Comparison of ENCODE assay signal across 15 cellular contexts in the genomic region with DNA sequence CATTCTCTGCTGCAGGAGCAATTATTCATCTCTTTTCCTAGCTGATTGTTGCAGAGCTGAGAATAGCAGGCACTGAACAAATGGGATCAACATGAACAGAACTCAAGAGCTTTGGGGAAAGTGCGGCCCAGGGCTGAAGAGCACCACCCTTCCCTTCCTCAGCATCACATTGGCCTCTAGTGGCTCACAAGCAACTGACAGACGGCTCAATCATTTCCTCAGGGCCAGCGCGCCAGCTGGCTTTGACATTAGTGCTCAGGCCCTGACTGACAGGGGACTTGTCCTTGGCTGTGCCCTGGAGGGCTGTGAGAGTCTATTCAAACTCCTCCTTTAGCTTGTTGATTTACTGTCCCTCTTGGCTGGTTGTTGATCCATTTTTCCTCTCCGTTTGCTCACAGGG.
A peak's percentile ranks its signal among the peaks of the same experiment; 100 is the strongest.
DNase-seq lines count a peak whose midpoint lies in the region; ATAC-seq, FAIRE-seq and TF ChIP-seq lines count a peak whose summit lies in the region.
"Had no signal": no experiment of that assay in that cellular context is flagged by ENCODE, and none has a peak within 500 bp of the region (broad histone marks: within the 10 kb centered on the region; RNA-seq: fewer than 3 reads in every experiment).

No MANE protein-coding gene starts in this region.

- H3K27ac ChIP-seq in heart right ventricle, result peak overlapping the region in 5 of 10 donors; percentile 8 to 49 (median 26)
- peak overlapping the region in 1 of 4 donors; percentile 35 for H3K27ac ChIP-seq in pancreas
- H3K27ac ChIP-seq in vagina, result no peak overlapping the region

- peaks cover 0 to 19% (median 2%) of the 10 kb centered on the region in 11 donors for H3K9me3 ChIP-seq in heart right ventricle
- H3K9me3 ChIP-seq in pancreas, result no peaks in the 10 kb centered on the region
- no peaks in the 10 kb centered on the region for H3K9me3 ChIP-seq in vagina

- TF ChIP-seq POLR2A in vagina (IDR thresholded peaks at IDR 0.05), result no peak

- H3K27me3 ChIP-seq in heart right ventricle, result no peaks in the 10 kb centered on the region
- H3K27me3 ChIP-seq in pancreas, result no peaks in the 10 kb centered on the region
- H3K27me3 ChIP-seq in vagina, result no peaks in the 10 kb centered on the region

- POLR2A ChIA-PET in HEK293T (lab: Yijun Ruan, JAX), result no interaction called here
- POLR2A ChIA-PET in MCF 10A (lab: Yijun Ruan, JAX), result interaction anchor here (1.1 to 2.6 kb wide), 3 partner anchors 8 to 14 kb away, joined by 3 to 5 read pairs (median 5); no protein-coding TSS in a partner anchor

- ATAC-seq in heart right ventricle (peak; percentile 97 to 99 (median 99)), pancreas (peak; percentile 58 to 91 (median 74)), GM21447 (IDR thresholded peaks at IDR 0.05; ENCODE audit: unreplicated experiment) (no peak)
- ATAC-seq in activated naive CD4-positive, alpha-beta T cell treated with anti-CD3 and anti-CD28 coated beads, Interleukin-2, amount 50 U/mL, for 72 hours, result no peak
- ATAC-seq: activated T-helper 17 cell treated with anti-CD3 and anti-CD28 coated beads, Interleukin-2, amount 50 U/mL, for 72 hours; esophagus mucosa; HCT116; stimulated activated memory B cell treated with anti-CD40 and anti-IgM and Interleukin-4, amounts not matched to agents 10 μg/mL and 1 μg/mL and 100 μg/mL, for 72 hours had no signal

- H3K4me3 ChIP-seq in heart right ventricle (no peak overlapping the region), pancreas (no peak overlapping the region), vagina (no peak overlapping the region)

- no peaks in the 10 kb centered on the region for H3K27me3 Mint-ChIP-seq in MCF 10A (ENCODE audit: insufficient read depth, unreplicated experiment)
- H3K27me3 Mint-ChIP-seq: stimulated activated memory B cell treated with anti-CD40 and anti-IgM and Interleukin-4, amounts not matched to agents 10 μg/mL and 1 μg/mL and 100 μg/mL, for 72 hours had no signal

- H3K27ac Mint-ChIP-seq in MCF 10A (ENCODE audit: low read depth, unreplicated experiment), result no peak overlapping the region
- H3K27ac Mint-ChIP-seq in activated naive CD4-positive, alpha-beta T cell treated with anti-CD3 and anti-CD28 coated beads, Interleukin-2, amount 50 U/mL, for 72 hours, result no peak overlapping the region
- H3K27ac Mint-ChIP-seq: activated T-helper 17 cell treated with anti-CD3 and anti-CD28 coated beads, Interleukin-2, amount 50 U/mL, for 72 hours; CD8-positive, alpha-beta memory T cell had no signal

- DNase-seq in HEK293T (ENCODE audit: extremely low spot score) (peak; percentile 21), SK-MEL-5 (ENCODE audit: low read depth, low spot score) (peak; percentile 52), heart right ventricle (peak; percentile 79 to 82), pancreas (peak in 5 of 6 donors; percentile 13 to 66 (median 33)), MCF 10A (ENCODE audit: unreplicated experiment) (no peak), vagina (ENCODE audit: extremely low spot score in 2 of 2) (no peak)
- no peak for DNase-seq in activated naive CD4-positive, alpha-beta T cell treated with anti-CD3 and anti-CD28 coated beads, Interleukin-2, amount 50 U/mL, for 72 hours (ENCODE audit: low spot score in 2 of 2)
- DNase-seq: CD8-positive, alpha-beta memory T cell; nucleus accumbens had no signal

- no TSS peak for BruUV-seq in MCF 10A (replicated peaks; lab: Mats Ljungman, UMichigan)

- CTCF ChIA-PET in HEK293T (lab: Yijun Ruan, JAX) (interaction anchor here (0.7 to 1.2 kb wide), 2 partner anchors 349 to 371 kb away, joined by 3 to 4 read pairs; no protein-coding TSS in a partner anchor), MCF 10A (lab: Yijun Ruan, JAX) (interaction anchor here (0.6 to 1.5 kb wide), 6 partner anchors 14 to 266 kb away, joined by 3 to 4 read pairs (median 3); no protein-coding TSS in a partner anchor)

- peaks cover 4 to 15% (median 11%) of the 10 kb centered on the region in 9 donors for H3K4me1 ChIP-seq in heart right ventricle
- H3K4me1 ChIP-seq in pancreas, result peaks cover 0 to 13% (median 9%) of the 10 kb centered on the region in 3 donors
- H3K4me1 ChIP-seq in vagina, result no peaks in the 10 kb centered on the region

- in situ Hi-C loops in SK-MEL-5 (cut with HindIII; ENCODE audit: low pct_unique_long_range_greater_than_20kb, low sequenced_read_pairs), result no loop called here

- no peak for FAIRE-seq in pancreas (lab: Jason Lieb, UNC)
- FAIRE-seq: bronchial epithelial cell had no signal

- intact Hi-C loops in heart right ventricle (cut with DNase I) (loop anchor here in 6 of 10 donors (2.0 to 10.0 kb wide), 4 partner anchors 260 to 300 kb away; a partner anchor contains a TSS), pancreas (cut with DNase I) (no loop called here), MCF 10A (cut with micrococcal nuclease) (no loop called here), vagina (cut with DNase I) (no loop called here)

- no peak overlapping the region for H3K4me3 Mint-ChIP-seq in MCF 10A (ENCODE audit: unreplicated experiment)
- H3K4me3 Mint-ChIP-seq: activated T-helper 17 cell treated with anti-CD3 and anti-CD28 coated beads, Interleukin-2, amount 50 U/mL, for 72 hours; CD8-positive, alpha-beta memory T cell; stimulated activated memory B cell treated with anti-CD40 and anti-IgM and Interleukin-4, amounts not matched to agents 10 μg/mL and 1 μg/mL and 100 μg/mL, for 72 hours had no signal

- H3K9me3 Mint-ChIP-seq in MCF 10A (ENCODE audit: unreplicated experiment), result no peaks in the 10 kb centered on the region
- H3K9me3 Mint-ChIP-seq in activated naive CD4-positive, alpha-beta T cell treated with anti-CD3 and anti-CD28 coated beads, Interleukin-2, amount 50 U/mL, for 72 hours, result peaks cover 7 to 8% of the 10 kb centered on the region in 2 donors

- no peaks in the 10 kb centered on the region for H3K36me3 Mint-ChIP-seq in MCF 10A (ENCODE audit: insufficient read depth, unreplicated experiment)
- H3K36me3 Mint-ChIP-seq in activated naive CD4-positive, alpha-beta T cell treated with anti-CD3 and anti-CD28 coated beads, Interleukin-2, amount 50 U/mL, for 72 hours, result no peaks in the 10 kb centered on the region
- H3K36me3 Mint-ChIP-seq: CD8-positive, alpha-beta memory T cell had no signal

- 15 to 16% methylated on average over 5 of the region's 5 CpGs for WGBS in heart right ventricle, 2 donors
- 16 to 17% methylated on average over 5 of the region's 5 CpGs for WGBS in pancreas, 2 donors

- H3K36me3 ChIP-seq in heart right ventricle (no peaks in the 10 kb centered on the region), pancreas (no peaks in the 10 kb centered on the region), vagina (no peaks in the 10 kb centered on the region)

- TF ChIP-seq CTCF in heart right ventricle (IDR thresholded peaks at IDR 0.05), result peak; percentile 36 to 69 (median 56)
- TF ChIP-seq CTCF in pancreas (IDR thresholded peaks at IDR 0.05), result no peak
- no peak for TF ChIP-seq CTCF in MCF 10A (IDR thresholded peaks at IDR 0.05; ENCODE audit: unreplicated experiment)
- no peak for TF ChIP-seq CTCF in vagina (IDR thresholded peaks at IDR 0.05)

- H3K4me1 Mint-ChIP-seq in MCF 10A (ENCODE audit: insufficient read depth, unreplicated experiment), result no peaks in the 10 kb centered on the region
- H3K4me1 Mint-ChIP-seq: activated T-helper 17 cell treated with anti-CD3 and anti-CD28 coated beads, Interleukin-2, amount 50 U/mL, for 72 hours; CD8-positive, alpha-beta memory T cell; stimulated activated memory B cell treated with anti-CD40 and anti-IgM and Interleukin-4, amounts not matched to agents 10 μg/mL and 1 μg/mL and 100 μg/mL, for 72 hours had no signal

TF ChIP-seq in HEK293T, 16 proteins besides CTCF, POLR2A, EP300 and RAD21:
- TF ChIP-seq, protein P1, sequence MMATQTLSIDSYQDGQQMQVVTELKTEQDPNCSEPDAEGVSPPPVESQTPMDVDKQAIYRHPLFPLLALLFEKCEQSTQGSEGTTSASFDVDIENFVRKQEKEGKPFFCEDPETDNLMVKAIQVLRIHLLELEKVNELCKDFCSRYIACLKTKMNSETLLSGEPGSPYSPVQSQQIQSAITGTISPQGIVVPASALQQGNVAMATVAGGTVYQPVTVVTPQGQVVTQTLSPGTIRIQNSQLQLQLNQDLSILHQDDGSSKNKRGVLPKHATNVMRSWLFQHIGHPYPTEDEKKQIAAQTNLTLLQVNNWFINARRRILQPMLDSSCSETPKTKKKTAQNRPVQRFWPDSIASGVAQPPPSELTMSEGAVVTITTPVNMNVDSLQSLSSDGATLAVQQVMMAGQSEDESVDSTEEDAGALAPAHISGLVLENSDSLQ (IDR thresholded peaks at IDR 0.05), result peak; percentile 85
- TF ChIP-seq CTBP1 (IDR thresholded peaks at IDR 0.05; ENCODE audit: borderline replicate concordance), result no peak

Comparison
In these comparisons a context has a peak if more than half of its experiments do, and no peak if none do; other contexts are left out.
1. DNase-seq: peak in HEK293T (single experiment), SK-MEL-5 (single experiment), heart right ventricle (2 of 2) and pancreas (5 of 6); none in MCF 10A (single experiment), vagina (0 of 2) and activated naive CD4-positive, alpha-beta T cell treated with anti-CD3 and anti-CD28 coated beads, Interleukin-2, amount 50 U/mL, for 72 hours (0 of 2).
2. ATAC-seq: peak in heart right ventricle (8 of 8) and pancreas (4 of 4); none in GM21447 (single experiment) and activated naive CD4-positive, alpha-beta T cell treated with anti-CD3 and anti-CD28 coated beads, Interleukin-2, amount 50 U/mL, for 72 hours (0 of 2).
3. CTCF ChIP-seq: peak in heart right ventricle (9 of 9); none in pancreas (0 of 4), MCF 10A (single experiment) and vagina (0 of 3).
4. intact Hi-C loops: an anchor here in heart right ventricle (2.0 to 10.0 kb wide); none called in pancreas, MCF 10A and vagina.